ENCODE assay signal across 10 cellular contexts in genomic region chr17:55114283-55114682, GRCh38.
"Had no signal": no experiment of that assay in that cellular context is flagged by ENCODE, and none has a peak within 500 bp of the region (broad histone marks: within the 10 kb centered on the region; RNA-seq: fewer than 3 reads in every experiment).

No MANE protein-coding gene starts in this region.

- H2AFZ ChIP-seq: GM23338 had no signal

- H3K36me3 ChIP-seq: HAP-1 had no signal

- H3K4me3 ChIP-seq: GM23338, HAP-1, K562 had no signal

- H3K27ac ChIP-seq: HL-60 had no signal

- FAIRE-seq: H1, K562 had no signal

- H3K4me2 ChIP-seq: GM23338 had no signal

- ATAC-seq: GM23338, HCT116, K562 had no signal

- H3K9me3 ChIP-seq: HAP-1 had no signal

- H3K4me1 ChIP-seq: HAP-1 had no signal

- DNase-seq: H7, HFFc6, IMR-90, KG1 had no signal
